8 cellular contexts compared by ENCODE assay signal in the genomic region with DNA sequence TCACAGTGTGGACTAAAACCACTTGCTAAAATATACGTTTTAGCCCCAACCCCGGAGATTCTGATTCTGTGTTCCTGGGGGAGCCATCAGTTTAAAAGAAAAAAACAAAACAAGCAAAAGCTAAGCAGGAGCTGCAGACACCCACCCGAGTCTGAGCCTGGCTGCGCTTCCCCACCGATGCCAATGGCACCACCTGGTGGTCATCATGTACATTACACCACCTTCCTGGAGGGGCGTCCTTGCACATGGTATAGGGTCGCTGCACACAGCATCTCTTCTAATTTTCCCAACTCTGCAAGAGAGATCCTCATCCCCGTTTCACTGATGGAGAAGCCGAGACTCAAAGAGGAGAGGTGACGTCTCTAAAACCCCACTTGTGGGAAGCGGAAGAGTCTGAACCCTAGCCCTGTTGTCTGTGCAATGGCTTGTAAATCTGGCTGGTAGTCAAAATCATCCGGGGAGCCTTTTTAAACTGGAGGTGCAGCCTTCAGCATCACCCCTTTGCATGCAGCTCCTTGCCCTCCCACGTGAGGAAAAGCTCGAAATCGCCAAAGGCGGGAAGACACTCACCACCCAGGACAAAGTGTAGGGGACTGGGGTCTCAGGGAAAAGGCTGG.
A peak's percentile ranks its signal among the peaks of the same experiment; 100 is the strongest.
DNase-seq lines count a peak whose midpoint lies in the region; TF ChIP-seq lines count a peak whose summit lies in the region.

No MANE protein-coding gene starts in this region.

- in situ Hi-C loops in brain microvascular endothelial cell (cut with HindIII; ENCODE audit: low pct_ligation_motif_present, low sequenced_read_pairs) = no loop called here

- no peak overlapping the region for H3K27ac ChIP-seq in 22Rv1
- no peak overlapping the region for H3K27ac ChIP-seq in brain microvascular endothelial cell

- H3K27me3 ChIP-seq in brain microvascular endothelial cell (replicated peaks) = peaks cover 2% of the 10 kb centered on the region

- no peak overlapping the region for H3K4me3 ChIP-seq in brain microvascular endothelial cell (ENCODE audit: low read depth, low read length)

- TF ChIP-seq CTCF in 22Rv1 (IDR thresholded peaks at IDR 0.05) = peak; percentile 92
- TF ChIP-seq CTCF in GM12874 (IDR thresholded peaks at IDR 0.05; ENCODE audit: insufficient read depth, low read depth, low read length) = peak; percentile 87
- TF ChIP-seq CTCF in LNCAP (IDR thresholded peaks at IDR 0.05) = peak; percentile 93
- peak; percentile 91 for TF ChIP-seq CTCF in brain microvascular endothelial cell (IDR thresholded peaks at IDR 0.05; ENCODE audit: low read depth, low read length, missing control alignments)

- no peaks in the 10 kb centered on the region for H3K36me3 ChIP-seq in brain microvascular endothelial cell (replicated peaks)

- DNase-seq in T1000 (lab: John Stamatoyannopoulos, UW) (peak; percentile 18), brain microvascular endothelial cell (no peak), iPS-NIHi7 (ENCODE audit: extremely low spot score) (peak; percentile 91), kidney glomerular epithelial cell (lab: John Stamatoyannopoulos, UW) (no peak)
- peak; percentile 17 to 38 for DNase-seq in stimulated activated CD4-positive, alpha-beta T cell treated with anti-CD3 and anti-CD28 coated beads, Interleukin-12 subunit alpha, Interleukin-12 subunit beta, amount 100 ng/mL, for 24 hours (ENCODE audit: low read depth in 2 of 2)

Comparison
In these comparisons a context has a peak if more than half of its experiments do, and no peak if none do; other contexts are left out.
1. DNase-seq: peak in T1000 (single experiment), iPS-NIHi7 (single experiment) and stimulated activated CD4-positive, alpha-beta T cell treated with anti-CD3 and anti-CD28 coated beads, Interleukin-12 subunit alpha, Interleukin-12 subunit beta, amount 100 ng/mL, for 24 hours (2 of 2); none in brain microvascular endothelial cell (single experiment) and kidney glomerular epithelial cell (single experiment).
2. Peak in every context shown above with its lines, with median percentiles within 50 percentile points of each other: CTCF ChIP-seq.